ENCODE assay signal across 22 cellular contexts in the genomic region with DNA sequence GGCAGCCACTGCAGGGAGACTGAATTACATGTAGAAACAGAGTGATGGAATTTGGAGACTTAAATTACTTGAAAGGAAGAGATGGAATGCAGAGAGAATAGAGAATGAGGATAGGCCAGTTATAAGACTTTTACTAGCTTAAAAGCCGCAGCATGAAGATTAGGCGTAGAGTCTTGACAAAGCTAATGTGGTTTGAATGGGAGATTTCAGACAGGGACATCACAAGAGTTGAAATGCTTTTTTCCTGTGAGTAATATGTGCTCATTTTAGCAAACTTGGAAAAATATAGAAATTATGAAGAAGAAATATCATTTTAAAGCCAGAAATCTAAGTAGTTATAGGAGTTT. TPM values are rescaled to one million over a fixed set of nuclear protein-coding genes. Genes with fewer than 3 reads are reported as not detected.
DNase-seq lines count a peak whose midpoint lies in the region; ATAC-seq and TF ChIP-seq lines count a peak whose summit lies in the region.
"Had no signal": no experiment of that assay in that cellular context is flagged by ENCODE, and none has a peak within 500 bp of the region (broad histone marks: within the 10 kb centered on the region; RNA-seq: fewer than 3 reads in every experiment).

No MANE protein-coding gene starts in this region.

- POLR2A ChIA-PET in A673 (lab: Charles Lee; ENCODE audit: low non-redundant PET): interaction anchor here (0.5 kb wide), 1 partner anchor 24 kb away, joined by 3 read pairs; no protein-coding TSS in a partner anchor

- H3K36me3 ChIP-seq in heart right ventricle (peaks cover 0 to 26% (median 0%) of the 10 kb centered on the region in 9 donors), A673 (ENCODE audit: insufficient read depth, low read length, poor library complexity, severe bottlenecking) (peaks cover 1% of the 10 kb centered on the region), ascending aorta (peaks cover 0 to 5% of the 10 kb centered on the region in 2 donors)

- WGBS in heart right ventricle, 2 donors: 72% methylated on average over 2 of the region's 2 CpGs

- ATAC-seq in Right ventricle myocardium inferior: peak; percentile 33
- ATAC-seq in heart right ventricle: peak in 5 of 8 donors; percentile 40 to 67 (median 47)
- ATAC-seq in GM21717 (IDR thresholded peaks at IDR 0.05; ENCODE audit: unreplicated experiment): no peak

- peak overlapping the region; percentile 5 to 49 (median 45) for H3K4me3 Mint-ChIP-seq in nephron
- H3K4me3 Mint-ChIP-seq: CD4-positive, alpha-beta T cell; H9 had no signal

- no peaks in the 10 kb centered on the region for H3K36me3 Mint-ChIP-seq in nephron (ENCODE audit: low read depth)

- H3K9me3 ChIP-seq in heart right ventricle (no peaks in the 10 kb centered on the region), A673 (ENCODE audit: low read depth, low read length, poor library complexity, severe bottlenecking) (no peaks in the 10 kb centered on the region), ascending aorta (no peaks in the 10 kb centered on the region)
- H3K9me3 ChIP-seq: SJCRH30 had no signal

- H3K27ac ChIP-seq in heart right ventricle (peak overlapping the region in 8 of 10 donors; percentile 3 to 69 (median 63)), A673 (ENCODE audit: low read depth, low read length, poor library complexity, severe bottlenecking) (no peak overlapping the region), ascending aorta (no peak overlapping the region)
- H3K27ac ChIP-seq: BLaER1 treated with 17β-estradiol and CSF1 and Interleukin-3, amounts not matched to agents 10 nM and 100 nM; GM23248; SJCRH30 had no signal

- H3K27me3 ChIP-seq in heart right ventricle (no peaks in the 10 kb centered on the region), A673 (replicated peaks; ENCODE audit: insufficient read depth, low read depth, low read length, poor library complexity) (no peaks in the 10 kb centered on the region), ascending aorta (no peaks in the 10 kb centered on the region)
- H3K27me3 ChIP-seq: BLaER1 treated with 17β-estradiol and CSF1 and Interleukin-3, amounts not matched to agents 10 nM and 100 nM; SJCRH30 had no signal

- H3K9me3 Mint-ChIP-seq in nephron: no peaks in the 10 kb centered on the region
- H3K9me3 Mint-ChIP-seq: CD4-positive, alpha-beta T cell; H9 had no signal

- CTCF ChIA-PET in A673 (lab: Charles Lee): no interaction called here

- no peak for DNase-seq in Right ventricle myocardium inferior (ENCODE audit: missing footprints)
- no peak for DNase-seq in cardiac septum (ENCODE audit: low spot score)
- no peak for DNase-seq in heart right ventricle
- no peak for DNase-seq in A673 (ENCODE audit: low spot score)
- DNase-seq in ascending aorta (ENCODE audit: low spot score in 2 of 2): no peak
- DNase-seq: AML-193; CD4-positive, alpha-beta T cell; DMS53; GM23248; H9; Karpas-422; MV-4-11; NCI-H1105 treated with DMSO at 0.1 percent for 48 hours; NCI-H146; NCI-H1930; NCI-H2107; NCI-H524; NCI-H774 had no signal

- peak overlapping the region; percentile 94 to 96 (median 96) for H3K27ac Mint-ChIP-seq in nephron
- H3K27ac Mint-ChIP-seq: CD4-positive, alpha-beta T cell; H9 had no signal

- intact Hi-C loops in Right ventricle myocardium inferior (cut with DNase I) (no loop called here), cardiac septum (cut with DNase I) (no loop called here), heart right ventricle (cut with DNase I) (loop anchor here in 2 of 10 donors (10.0 kb wide), 2 partner anchors 92 to 112 kb away; partner anchors contain the start of gene OMD (in 1 of the 2)), A673 (cut with micrococcal nuclease; ENCODE audit: unreplicated experiment) (no loop called here), ascending aorta (cut with DNase I) (no loop called here)

- no peaks in the 10 kb centered on the region for H3K27me3 Mint-ChIP-seq in nephron (ENCODE audit: low read depth)
- H3K27me3 Mint-ChIP-seq: CD4-positive, alpha-beta T cell had no signal

- BruUV-seq in A673 (replicated peaks; lab: Mats Ljungman, UMichigan): no TSS peak

- TF ChIP-seq CTCF in heart right ventricle (IDR thresholded peaks at IDR 0.05): no peak
- no peak for TF ChIP-seq CTCF in nephron (IDR thresholded peaks at IDR 0.05; ENCODE audit: unreplicated experiment in 3 of 3)
- TF ChIP-seq CTCF in A673 (conservative IDR thresholded peaks at IDR 0.05; ENCODE audit: low read depth, low read length): no peak
- TF ChIP-seq CTCF in ascending aorta (IDR thresholded peaks at IDR 0.05): no peak

- peaks cover 24% of the 10 kb centered on the region for H3K4me1 Mint-ChIP-seq in nephron

- H3K4me3 ChIP-seq in heart right ventricle (no peak overlapping the region), A673 (ENCODE audit: low read depth, low read length, poor library complexity, severe bottlenecking) (no peak overlapping the region), ascending aorta (no peak overlapping the region)
- H3K4me3 ChIP-seq: BLaER1 treated with 17β-estradiol and CSF1 and Interleukin-3, amounts not matched to agents 10 nM and 100 nM; GM23248; SJCRH30 had no signal

- H3K4me1 ChIP-seq in heart right ventricle (peaks cover 0 to 15% (median 0%) of the 10 kb centered on the region in 9 donors), A673 (ENCODE audit: insufficient read depth, low read length, poor library complexity, severe bottlenecking) (peaks cover 3% of the 10 kb centered on the region), ascending aorta (no peaks in the 10 kb centered on the region)

RNA-seq across cellular contexts. Expression of gene CENPP, which starts 7.5 kb away (rescaled TPM):
- 3.3 TPM for total RNA-seq in Right ventricle myocardium inferior
- 3.5 TPM for total RNA-seq in cardiac septum
- total RNA-seq in heart right ventricle: 1 to 10 TPM; 1.3 to 5.2 (median 3.1) TPM
- 1 to 10 TPM; 1.3 to 1.4 TPM for polyA plus RNA-seq in heart right ventricle
- total RNA-seq in A673 (2021): 15.6 and 17.4 TPM in 2 replicates
- total RNA-seq in ascending aorta: 0.43 TPM

RNA-seq across cellular contexts. Expression of gene NOL8, which starts 8.1 kb away (rescaled TPM):
- total RNA-seq in Right ventricle myocardium inferior: 14.2 TPM
- total RNA-seq in cardiac septum: 15.6 TPM
- total RNA-seq in heart right ventricle: 10 to 100 TPM; 12.6 to 19.1 (median 15.0) TPM
- 10 to 100 TPM in 1 of 2 donors, 1 to 10 TPM in 1; 9.1 to 27.4 TPM for polyA plus RNA-seq in heart right ventricle
- total RNA-seq in A673 (2021): 53.4 and 59.7 TPM in 2 replicates
- total RNA-seq in ascending aorta: 11.5 TPM

RNA-seq across cellular contexts. Expression of gene IARS1, which starts 39.8 kb away (rescaled TPM):
- total RNA-seq in Right ventricle myocardium inferior: 54.7 TPM
- 69.5 TPM for total RNA-seq in cardiac septum
- total RNA-seq in heart right ventricle: 10 to 100 TPM; 48.0 to 79.6 (median 62.7) TPM
- 10 to 100 TPM in 1 of 2 donors, 1 to 10 TPM in 1; 9.0 to 54.7 TPM for polyA plus RNA-seq in heart right ventricle
- total RNA-seq in A673 (2021): 273 and 315 TPM in 2 replicates
- total RNA-seq in ascending aorta: 44.4 TPM

Comparison
In these comparisons a context has a peak if more than half of its experiments do, and no peak if none do; other contexts are left out.
1. H3K27ac ChIP-seq: peak in heart right ventricle (8 of 10); none in A673 (single experiment) and ascending aorta (0 of 2).